Comparison of ENCODE assay signal across 8 cellular contexts in genomic region chr15:99733268-99734039, GRCh38. TPM values are rescaled to one million over a fixed set of nuclear protein-coding genes. Genes with fewer than 3 reads are reported as not detected.
DNase-seq lines count a peak whose midpoint lies in the region; ATAC-seq lines count a peak whose summit lies in the region.

Gene LYSMD4, minus strand, starts transcription at chr15:99733437. Its CDS starts 1,438 bp downstream, at chr15:99731999.

- H3K4me1 Mint-ChIP-seq in activated CD4-positive, alpha-beta T cell treated with anti-CD3 and anti-CD28 coated beads for 36 hours = peaks cover 23% of the 10 kb centered on the region

- no peaks in the 10 kb centered on the region for H3K27me3 Mint-ChIP-seq in activated CD4-positive, alpha-beta T cell treated with anti-CD3 and anti-CD28 coated beads for 36 hours

- CTCF ChIA-PET in activated CD4-positive, alpha-beta T cell treated with anti-CD3 and anti-CD28 coated beads for 36 hours (lab: Charles Lee) = interaction anchor here (0.6 to 2.0 kb wide), 7 partner anchors 11 to 630 kb away, joined by 3 to 15 read pairs (median 5); no protein-coding TSS in a partner anchor

- H3K9me3 Mint-ChIP-seq in activated CD4-positive, alpha-beta T cell treated with anti-CD3 and anti-CD28 coated beads for 36 hours (ENCODE audit: low read depth) = no peaks in the 10 kb centered on the region

- POLR2A ChIA-PET in activated CD4-positive, alpha-beta T cell treated with anti-CD3 and anti-CD28 coated beads for 36 hours (lab: Charles Lee) = interaction anchor here (0.5 to 1.5 kb wide), 6 partner anchors 16 to 885 kb away, joined by 3 to 5 read pairs (median 4); partner anchors contain the start of gene LRRC28

- H3K27ac Mint-ChIP-seq in activated CD4-positive, alpha-beta T cell treated with anti-CD3 and anti-CD28 coated beads for 36 hours = peak within 1 kb of the TSS; percentile 91

- H3K27ac ChIP-seq in cingulate gyrus (ENCODE audit: low read depth, low read length) = peak within 1 kb of the TSS; percentile 88

- ATAC-seq in GM19351 (IDR thresholded peaks at IDR 0.05; ENCODE audit: unreplicated experiment) = peak; percentile 99
- ATAC-seq in HG03469 (IDR thresholded peaks at IDR 0.05; ENCODE audit: unreplicated experiment) = peak; percentile 96
- ATAC-seq in activated CD4-positive, alpha-beta T cell treated with anti-CD3 and anti-CD28 coated beads for 36 hours = peak; percentile 99
- peak; percentile 96 for ATAC-seq in left colon

- DNase-seq in C1 segment of cervical spinal cord (lab: John Stamatoyannopoulos, UW) = peak; percentile 40 to 97 (median 92)
- peak; percentile 68 for DNase-seq in NCI-H524 treated with DMSO at 0.1 percent for 48 hours (lab: John Stamatoyannopoulos, UW)
- peak; percentile 100 for DNase-seq in activated CD4-positive, alpha-beta T cell treated with anti-CD3 and anti-CD28 coated beads for 36 hours
- DNase-seq in left colon = peak; percentile 98 to 100
- DNase-seq in stimulated activated CD4-positive, alpha-beta T cell treated with anti-CD3 and anti-CD28 coated beads, Interleukin-1b, Interleukin-23, amount 100 ng/mL, for 24 hours (ENCODE audit: low read depth in 4 of 4, low spot score in 1 of 4) = peak; percentile 98 to 99 (median 98)

- H3K36me3 Mint-ChIP-seq in activated CD4-positive, alpha-beta T cell treated with anti-CD3 and anti-CD28 coated beads for 36 hours (ENCODE audit: low read depth) = peaks cover 5% of the 10 kb centered on the region

- intact Hi-C loops in activated CD4-positive, alpha-beta T cell treated with anti-CD3 and anti-CD28 coated beads for 36 hours (cut with DNase I, micrococcal nuclease) = loop anchor here (1.0 to 10.0 kb wide), 10 partner anchors 26 to 869 kb away; partner anchors contain the start of genes ASB7 (in 1 of the 2), LINS1 (in 1 of the 2), LRRC28 (in 1 of the 2) and MEF2A (in 1 of the 2)
- intact Hi-C loops in left colon (cut with DNase I, micrococcal nuclease) = no loop called here

- peak within 1 kb of the TSS; percentile 71 for H3K4me3 Mint-ChIP-seq in activated CD4-positive, alpha-beta T cell treated with anti-CD3 and anti-CD28 coated beads for 36 hours

RNA-seq across cellular contexts. Expression of gene LYSMD4, which starts in this region (rescaled TPM):
- 1 to 10 TPM; 4.7 to 5.3 TPM for total RNA-seq in activated CD4-positive, alpha-beta T cell treated with anti-CD3 and anti-CD28 coated beads for 36 hours
- total RNA-seq in left colon = 10 to 100 TPM in 1 of 2 donors, 1 to 10 TPM in 1; 6.0 to 10.2 TPM

Comparison
In these comparisons a context has a peak if more than half of its experiments do, and no peak if none do; other contexts are left out.
1. Peak in every context shown above with its lines: DNase-seq, ATAC-seq and H3K27ac ChIP-seq.
2. intact Hi-C loops: an anchor here in activated CD4-positive, alpha-beta T cell treated with anti-CD3 and anti-CD28 coated beads for 36 hours (1.0 to 10.0 kb wide); none called in left colon.